In the genomic region with DNA sequence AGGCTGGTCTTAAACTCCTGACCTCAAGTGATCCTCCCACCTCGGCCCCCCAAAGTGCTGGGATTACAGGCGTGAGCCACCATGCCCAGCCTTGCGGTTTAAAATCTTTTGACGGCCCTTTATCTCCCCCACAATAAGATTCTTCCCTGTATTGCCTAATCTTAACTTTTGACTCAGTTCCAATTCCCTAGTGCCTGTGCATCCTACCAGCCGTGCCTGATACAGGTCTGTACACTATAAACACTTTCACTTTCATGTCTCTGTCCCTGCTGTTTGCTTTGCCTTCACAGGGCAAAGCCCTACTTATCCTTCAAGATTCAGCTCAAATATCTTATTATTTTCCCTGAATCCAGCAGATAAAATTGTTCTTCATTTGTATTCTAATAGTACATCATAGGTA, we compare ENCODE assay signal across 8 cellular contexts.
DNase-seq lines count a peak whose midpoint lies in the region; ATAC-seq and TF ChIP-seq lines count a peak whose summit lies in the region.

No MANE protein-coding gene starts in this region.

- peaks cover 6% of the 10 kb centered on the region for H3K4me1 Mint-ChIP-seq in mesothelial cell of epicardium
- peaks cover 12% of the 10 kb centered on the region for H3K4me1 Mint-ChIP-seq in activated CD4-positive, alpha-beta memory T cell treated with anti-CD3 and anti-CD28 coated beads, Interleukin-2, amount 10 ng/mL, durations not matched to agents 7 days and 5 days

- DNase-seq in astrocyte of the cerebellum (ENCODE audit: low read depth), result peak; percentile 16
- no peak for DNase-seq in mesothelial cell of epicardium (ENCODE audit: low spot score in 2 of 2, unreplicated experiment in 2 of 2)
- DNase-seq in NCI-H128 (lab: John Stamatoyannopoulos, UW; ENCODE audit: unreplicated experiment), result no peak
- no peak for DNase-seq in activated CD4-positive, alpha-beta memory T cell treated with anti-CD3 and anti-CD28 coated beads, Interleukin-2, amount 10 ng/mL, durations not matched to agents 7 days and 5 days
- no peak for DNase-seq in 8988T

- H3K27ac Mint-ChIP-seq in mesothelial cell of epicardium, result peak overlapping the region; percentile 57
- no peak overlapping the region for H3K27ac Mint-ChIP-seq in activated CD4-positive, alpha-beta memory T cell treated with anti-CD3 and anti-CD28 coated beads, Interleukin-2, amount 10 ng/mL, durations not matched to agents 7 days and 5 days

- ATAC-seq in GM18517 (IDR thresholded peaks at IDR 0.05; ENCODE audit: unreplicated experiment) (peak; percentile 64), HG02870 (IDR thresholded peaks at IDR 0.05; ENCODE audit: unreplicated experiment) (peak; percentile 52), HG03025 (IDR thresholded peaks at IDR 0.05; ENCODE audit: low FRiP score, unreplicated experiment) (no peak)

- POLR2A ChIA-PET in activated CD4-positive, alpha-beta memory T cell treated with anti-CD3 and anti-CD28 coated beads, Interleukin-2, amount 10 ng/mL, durations not matched to agents 7 days and 5 days (lab: Charles Lee), result no interaction called here

- H3K36me3 Mint-ChIP-seq in mesothelial cell of epicardium, result peaks cover 22% of the 10 kb centered on the region
- H3K36me3 Mint-ChIP-seq in activated CD4-positive, alpha-beta memory T cell treated with anti-CD3 and anti-CD28 coated beads, Interleukin-2, amount 10 ng/mL, durations not matched to agents 7 days and 5 days (ENCODE audit: low read depth), result peaks cover 46% of the 10 kb centered on the region

- H3K4me3 Mint-ChIP-seq in mesothelial cell of epicardium, result no peak overlapping the region
- no peak overlapping the region for H3K4me3 Mint-ChIP-seq in activated CD4-positive, alpha-beta memory T cell treated with anti-CD3 and anti-CD28 coated beads, Interleukin-2, amount 10 ng/mL, durations not matched to agents 7 days and 5 days

- CTCF ChIA-PET in activated CD4-positive, alpha-beta memory T cell treated with anti-CD3 and anti-CD28 coated beads, Interleukin-2, amount 10 ng/mL, durations not matched to agents 7 days and 5 days (lab: Charles Lee), result no interaction called here

- in situ Hi-C loops in astrocyte of the cerebellum (cut with HindIII; ENCODE audit: low sequenced_read_pairs), result no loop called here

- no peak overlapping the region for H3K4me3 ChIP-seq in astrocyte of the cerebellum (ENCODE audit: low read depth, low read length)

- no peaks in the 10 kb centered on the region for H3K27me3 Mint-ChIP-seq in mesothelial cell of epicardium (ENCODE audit: low read depth)
- no peaks in the 10 kb centered on the region for H3K27me3 Mint-ChIP-seq in activated CD4-positive, alpha-beta memory T cell treated with anti-CD3 and anti-CD28 coated beads, Interleukin-2, amount 10 ng/mL, durations not matched to agents 7 days and 5 days

- H3K9me3 Mint-ChIP-seq in mesothelial cell of epicardium, result peaks cover 35% of the 10 kb centered on the region
- H3K9me3 Mint-ChIP-seq in activated CD4-positive, alpha-beta memory T cell treated with anti-CD3 and anti-CD28 coated beads, Interleukin-2, amount 10 ng/mL, durations not matched to agents 7 days and 5 days, result no peaks in the 10 kb centered on the region

- TF ChIP-seq CTCF in astrocyte of the cerebellum (IDR thresholded peaks at IDR 0.05; ENCODE audit: low read depth, low read length, missing control alignments) (no peak), mesothelial cell of epicardium (IDR thresholded peaks at IDR 0.05; ENCODE audit: unreplicated experiment) (no peak)
